ENCODE assay signal across 9 cellular contexts in genomic region chr15:44727462-44728231, GRCh38. TPM values are rescaled to one million over a fixed set of nuclear protein-coding genes. Genes with fewer than 3 reads are reported as not detected.
A peak's percentile ranks its signal among the peaks of the same experiment; 100 is the strongest.
DNase-seq lines count a peak whose midpoint lies in the region; ATAC-seq, FAIRE-seq and TF ChIP-seq lines count a peak whose summit lies in the region.
"Had no signal": no experiment of that assay in that cellular context is flagged by ENCODE, and none has a peak within 500 bp of the region (broad histone marks: within the 10 kb centered on the region; RNA-seq: fewer than 3 reads in every experiment).

No MANE protein-coding gene starts in this region.

- no peak overlapping the region for H3K9ac ChIP-seq in fibroblast of lung (ENCODE audit: insufficient read depth, low read length)

- DNase-seq in GM18507 (ENCODE audit: extremely low spot score, insufficient read length, low read depth): no peak
- no peak for DNase-seq in T-cell
- DNase-seq in fibroblast of lung (ENCODE audit: low read depth in 2 of 2): no peak
- DNase-seq in GM19238 (ENCODE audit: insufficient read length, low spot score): no peak
- no peak for DNase-seq in COR-L47 (lab: John Stamatoyannopoulos, UW)
- DNase-seq: NCI-H345 had no signal

- H3K27ac ChIP-seq in fibroblast of lung (ENCODE audit: insufficient read depth, low read length) (peak overlapping the region; percentile 83), skin epidermis (peak overlapping the region in 20 of 21 experiments; percentile 86 to 99 (median 97))

- H3K4me1 Mint-ChIP-seq in T-cell: peaks cover 75 to 85% (median 78%) of the 10 kb centered on the region in 3 donors

- CTCF ChIA-PET in T-cell (lab: Charles Lee): interaction anchor here (0.6 to 6.4 kb wide), 8 partner anchors 10 to 1446 kb away, joined by 3 to 97 read pairs (median 8); partner anchors contain the start of genes B2M (in 1 of the 2), PATL2 (in 1 of the 2), SPG11 (in 1 of the 2) and TRIM69 (in 1 of the 2)

- peaks cover 12% of the 10 kb centered on the region for H3K79me2 ChIP-seq in fibroblast of lung (ENCODE audit: control insufficient read depth, insufficient read depth, low read length)

- no peak overlapping the region for H2AFZ ChIP-seq in fibroblast of lung (ENCODE audit: low read length)

- H3K9me3 Mint-ChIP-seq in T-cell: no peaks in the 10 kb centered on the region

- H3K27ac Mint-ChIP-seq in T-cell: peak overlapping the region; percentile 99 to 100

- H3K27me3 Mint-ChIP-seq in T-cell: no peaks in the 10 kb centered on the region

- H4K20me1 ChIP-seq in fibroblast of lung (ENCODE audit: control insufficient read depth, extremely low read depth, insufficient read depth, low read length): no peaks in the 10 kb centered on the region

- H3K36me3 Mint-ChIP-seq in T-cell: peaks cover 15% of the 10 kb centered on the region

- POLR2A ChIA-PET in T-cell (lab: Charles Lee): interaction anchor here (0.5 to 8.5 kb wide), 8 partner anchors 10 to 300 kb away, joined by 3 to 289 read pairs (median 22); partner anchors contain the start of genes B2M (in 2 of the 2), PATL2 (in 2 of the 2), CTDSPL2 (in 1 of the 2) and SPG11 (in 1 of the 2)

- peaks cover 10% of the 10 kb centered on the region for H3K4me1 ChIP-seq in fibroblast of lung (ENCODE audit: control insufficient read depth, extremely low read depth, insufficient read depth, low read length)

- H3K9me3 ChIP-seq in fibroblast of lung (ENCODE audit: control insufficient read depth, insufficient read depth, low read depth, low read length): no peaks in the 10 kb centered on the region

- no peak for TF ChIP-seq CTCF in fibroblast of lung (conservative IDR thresholded peaks at IDR 0.05 in 1 of 2, IDR thresholded peaks at IDR 0.05 in 1 of 2; ENCODE audit: low read depth in 1 of 2, low read length in 2 of 2)

- no peak overlapping the region for H3K4me2 ChIP-seq in fibroblast of lung (ENCODE audit: extremely low read depth, insufficient read depth, low read length)

- FAIRE-seq in GM18507 (lab: Jason Lieb, UNC): peak; percentile 75

- peak overlapping the region; percentile 59 to 100 (median 94) for H3K4me3 Mint-ChIP-seq in T-cell

- no peak for ATAC-seq in T-cell (replicated peaks in 1 of 4)
- no peak for ATAC-seq in GM21825 (IDR thresholded peaks at IDR 0.05; ENCODE audit: unreplicated experiment)
- ATAC-seq in GM21737 (IDR thresholded peaks at IDR 0.05; ENCODE audit: unreplicated experiment): no peak

- peak overlapping the region in 1 of 4 experiments; percentile 93 for H3K4me3 ChIP-seq in fibroblast of lung (replicated peaks in 1 of 4; ENCODE audit: control extremely low read depth in 1 of 4, insufficient read depth in 1 of 4, low read depth in 3 of 4, low read length in 4 of 4)
- peak overlapping the region in 4 of 7 experiments; percentile 74 to 83 (median 77) for H3K4me3 ChIP-seq in skin epidermis

- no peaks in the 10 kb centered on the region for H3K27me3 ChIP-seq in fibroblast of lung (ENCODE audit: control insufficient read depth, insufficient read depth, low read length)

- no peaks in the 10 kb centered on the region for H3K36me3 ChIP-seq in fibroblast of lung (ENCODE audit: control insufficient read depth, insufficient read depth, low read length)

RNA-seq across cellular contexts. Expression of gene TRIM69, which starts 8.7 kb away (rescaled TPM):
- total RNA-seq in T-cell (10 to 100 TPM; 21.5 to 56.9 (median 42.9) TPM), fibroblast of lung (23.6 and 40.1 TPM in 2 replicates)
- polyA plus RNA-seq in fibroblast of lung: 18.1 and 18.3 TPM in 2 replicates
- polyA plus RNA-seq in fibroblast of lung (2012): 14.7 and 18.3 TPM in 2 replicates
- 2.9 and 5.9 TPM in 2 replicates for polyA minus RNA-seq in fibroblast of lung (ENCODE audit: low replicate concordance)

RNA-seq across cellular contexts. Expression of gene B2M, which starts 16.3 kb away (rescaled TPM):
- total RNA-seq in T-cell (1,000 to 10,000 TPM; 5,457 to 6,662 (median 6,121) TPM), fibroblast of lung (2,942 and 3,660 TPM in 2 replicates)
- polyA plus RNA-seq in fibroblast of lung: 12,166 and 13,303 TPM in 2 replicates
- 2,234 and 3,428 TPM in 2 replicates for polyA plus RNA-seq in fibroblast of lung (2012)
- 126 and 170 TPM in 2 replicates for polyA minus RNA-seq in fibroblast of lung (ENCODE audit: low replicate concordance)

RNA-seq across cellular contexts. Expression of gene PATL2, which starts 16.5 kb away (rescaled TPM):
- total RNA-seq in T-cell (10 to 100 TPM; 43.5 to 69.7 (median 48.5) TPM), fibroblast of lung (0.77 and 1.3 TPM in 2 replicates)
- 0.37 and 0.40 TPM in 2 replicates for polyA plus RNA-seq in fibroblast of lung
- polyA plus RNA-seq in fibroblast of lung (2012): 0.16 and 0.31 TPM in 2 replicates
- 2.3 TPM in 1 of 2 replicates, not detected in the other for polyA minus RNA-seq in fibroblast of lung (ENCODE audit: low replicate concordance)

Comparison
In these comparisons a context has a peak if more than half of its experiments do, and no peak if none do; other contexts are left out.
1. RNA of gene PATL2, which starts 16.5 kb away (total RNA-seq): 43.5 to 69.7 TPM in T-cell; 0.77 to 1.3 TPM in fibroblast of lung; every median in the first group is over 10 times any median in the second.